ENCODE assay signal across 1 cellular context in the genomic region with DNA sequence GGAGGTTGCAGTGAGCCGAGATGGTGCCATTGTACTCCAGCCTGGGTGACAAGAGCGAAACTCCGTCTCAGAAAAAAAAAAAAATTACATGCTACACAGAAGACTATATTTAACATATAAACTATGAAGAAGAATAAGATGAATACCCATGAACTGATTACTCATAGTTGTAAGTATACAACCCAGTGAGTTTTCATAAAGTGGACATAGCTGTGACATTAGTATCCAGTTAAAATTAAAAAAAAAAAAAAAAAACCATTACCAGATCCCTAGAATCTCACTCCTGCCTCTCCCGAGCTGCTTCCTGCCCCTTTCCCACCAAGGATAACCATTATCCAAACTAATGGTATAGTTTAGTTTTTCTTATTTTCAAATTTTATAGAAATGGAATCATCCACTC.
TF ChIP-seq lines count a peak whose summit lies in the region.

No MANE protein-coding gene starts in this region.

TF ChIP-seq in IMR-90, 13 proteins besides CTCF, POLR2A, EP300 and RAD21 (continued from another document):
- TF ChIP-seq CHD1 (IDR thresholded peaks at IDR 0.05; ENCODE audit: low read depth, low read length) = no peak
- TF ChIP-seq, protein P1, sequence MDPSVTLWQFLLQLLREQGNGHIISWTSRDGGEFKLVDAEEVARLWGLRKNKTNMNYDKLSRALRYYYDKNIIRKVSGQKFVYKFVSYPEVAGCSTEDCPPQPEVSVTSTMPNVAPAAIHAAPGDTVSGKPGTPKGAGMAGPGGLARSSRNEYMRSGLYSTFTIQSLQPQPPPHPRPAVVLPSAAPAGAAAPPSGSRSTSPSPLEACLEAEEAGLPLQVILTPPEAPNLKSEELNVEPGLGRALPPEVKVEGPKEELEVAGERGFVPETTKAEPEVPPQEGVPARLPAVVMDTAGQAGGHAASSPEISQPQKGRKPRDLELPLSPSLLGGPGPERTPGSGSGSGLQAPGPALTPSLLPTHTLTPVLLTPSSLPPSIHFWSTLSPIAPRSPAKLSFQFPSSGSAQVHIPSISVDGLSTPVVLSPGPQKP (IDR thresholded peaks at IDR 0.05; ENCODE audit: borderline replicate concordance, low read depth, low read length) = no peak
- TF ChIP-seq BHLHE40 (IDR thresholded peaks at IDR 0.05; ENCODE audit: low read depth, low read length) = no peak
- no peak for TF ChIP-seq RCOR1 (IDR thresholded peaks at IDR 0.05; ENCODE audit: insufficient replicate concordance, low read length)
- TF ChIP-seq MAZ (IDR thresholded peaks at IDR 0.05; ENCODE audit: borderline replicate concordance, low read depth, low read length) = no peak
- no peak for TF ChIP-seq FOS (IDR thresholded peaks at IDR 0.05; ENCODE audit: low read depth, low read length)
- no peak for TF ChIP-seq MXI1 (IDR thresholded peaks at IDR 0.05; ENCODE audit: borderline replicate concordance, low read depth, low read length)
- TF ChIP-seq MAFK (IDR thresholded peaks at IDR 0.05; ENCODE audit: low read depth, low read length) = no peak
TF ChIP-seq in IMR-90: peak in this region for 0.
